40 cellular contexts compared by ENCODE assay signal in the genomic region with DNA sequence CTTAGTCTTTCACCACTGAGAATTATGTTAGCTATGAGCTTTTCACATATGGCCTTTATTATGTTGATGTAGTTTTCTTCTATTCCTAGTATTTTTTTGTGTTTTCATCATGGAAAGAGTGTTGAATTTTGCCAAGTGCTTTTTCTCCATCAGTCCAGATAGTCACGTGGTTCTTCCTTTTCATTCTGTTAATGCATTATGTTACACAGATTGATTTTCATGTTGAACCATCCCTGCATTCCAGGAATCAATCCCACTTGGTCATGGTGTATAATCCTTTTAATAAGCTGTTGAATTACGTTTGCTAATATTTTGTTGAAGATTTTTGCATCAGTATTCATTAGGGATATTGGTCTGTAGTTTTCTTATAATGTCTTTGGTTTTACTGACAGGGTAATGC. TPM values are rescaled to one million over a fixed set of nuclear protein-coding genes. Genes with fewer than 3 reads are reported as not detected.
"Had no signal": no experiment of that assay in that cellular context is flagged by ENCODE, and none has a peak within 500 bp of the region (broad histone marks: within the 10 kb centered on the region; RNA-seq: fewer than 3 reads in every experiment).

No MANE protein-coding gene starts in this region.

- DNase-seq: activated effector memory CD4-positive, alpha-beta T cell treated with anti-CD3 and anti-CD28 coated beads, Interleukin-2, amount 50 U/mL, for 16 hours; activated effector memory CD4-positive, alpha-beta T cell treated with Interleukin-2 at 50 U/mL for 16 hours; activated gamma-delta T cell; activated gamma-delta T cell treated with Interleukin-2 at 50 U/mL for 16 hours; activated naive CD4-positive, alpha-beta T cell; activated naive CD4-positive, alpha-beta T cell treated with anti-CD3 and anti-CD28 coated beads for 36 hours; activated naive CD4-positive, alpha-beta T cell treated with anti-CD3 and anti-CD28 coated beads, Interleukin-2, amount 10 ng/mL, durations not matched to agents 7 days and 5 days; activated naive CD4-positive, alpha-beta T cell treated with anti-CD3 and anti-CD28 coated beads, Interleukin-2, amount 50 U/mL, for 16 hours; activated naive CD4-positive, alpha-beta T cell treated with Interleukin-2 at 50 U/mL for 16 hours; activated naive CD8-positive, alpha-beta T cell treated with anti-CD3 and anti-CD28 coated beads for 36 hours; activated naive CD8-positive, alpha-beta T cell treated with anti-CD3 and anti-CD28 coated beads, Interleukin-2, amount 10 ng/mL, durations not matched to agents 7 days and 5 days; activated naive CD8-positive, alpha-beta T cell treated with anti-CD3 and anti-CD28 coated beads, Interleukin-2, amount 50 U/mL, for 24 hours; activated T-cell treated with anti-CD3 and anti-CD28 coated beads, Interleukin-2, amount 50 U/mL, for 24 hours; activated T-cell treated with anti-CD3 and anti-CD28 coated beads, Interleukin-2, amount 50 U/mL, for 4 hours; activated T-cell treated with anti-CD3 and anti-CD28 coated beads, Interleukin-2, amount 50 U/mL, for 48 hours; activated T-cell treated with anti-CD3 and anti-CD28 coated beads, Interleukin-2, amount 50 U/mL, for 72 hours; adrenal gland; amniotic stem cell; amygdala; anterior cingulate cortex; aorta; body of pancreas; brain microvascular endothelial cell; caudate nucleus; central memory CD4-positive, alpha-beta T cell; cerebellar nuclear complex had no signal

- H3K4me1 ChIP-seq: ascending aorta, breast epithelium had no signal

- FAIRE-seq: astrocyte, bronchial epithelial cell had no signal

- ATAC-seq: activated naive CD4-positive, alpha-beta T cell treated with anti-CD3 and anti-CD28 coated beads, Interleukin-2, amount 50 U/mL, for 72 hours; activated naive CD8-positive, alpha-beta T cell treated with anti-CD3 and anti-CD28 coated beads, Interleukin-2, amount 50 U/mL, for 24 hours; activated T-cell treated with anti-CD3 and anti-CD28 coated beads, Interleukin-2, amount 50 U/mL, for 4 hours; activated T-cell treated with anti-CD3 and anti-CD28 coated beads, Interleukin-2, amount 50 U/mL, for 72 hours; activated T-helper 17 cell treated with anti-CD3 and anti-CD28 coated beads, Interleukin-2, amount 50 U/mL, for 72 hours; body of pancreas had no signal

- H3K4me3 ChIP-seq: adrenal gland, ascending aorta, body of pancreas, breast epithelium, cardiac muscle cell had no signal

- H3K27me3 ChIP-seq: adrenal gland, ascending aorta, body of pancreas, brain microvascular endothelial cell, breast epithelium, cardiac muscle cell had no signal

- H3K27ac Mint-ChIP-seq: activated naive CD4-positive, alpha-beta T cell treated with anti-CD3 and anti-CD28 coated beads for 36 hours; activated naive CD4-positive, alpha-beta T cell treated with anti-CD3 and anti-CD28 coated beads, Interleukin-2, amount 10 ng/mL, durations not matched to agents 7 days and 5 days; activated naive CD4-positive, alpha-beta T cell treated with anti-CD3 and anti-CD28 coated beads, Interleukin-2, amount 50 U/mL, for 24 hours; activated naive CD4-positive, alpha-beta T cell treated with anti-CD3 and anti-CD28 coated beads, Interleukin-2, amount 50 U/mL, for 72 hours; activated naive CD8-positive, alpha-beta T cell; activated naive CD8-positive, alpha-beta T cell treated with anti-CD3 and anti-CD28 coated beads for 36 hours; activated naive CD8-positive, alpha-beta T cell treated with anti-CD3 and anti-CD28 coated beads, Interleukin-2, amount 10 ng/mL, durations not matched to agents 7 days and 5 days; activated naive CD8-positive, alpha-beta T cell treated with anti-CD3 and anti-CD28 coated beads, Interleukin-2, amount 50 U/mL, for 24 hours; activated T-cell treated with anti-CD3 and anti-CD28 coated beads, Interleukin-2, amount 50 U/mL, for 24 hours; activated T-cell treated with anti-CD3 and anti-CD28 coated beads, Interleukin-2, amount 50 U/mL, for 72 hours; activated T-helper 1 cell treated with anti-CD3 and anti-CD28 coated beads, Interleukin-12 subunit alpha, Interleukin-12 subunit beta, Interleukin-2, Interleukin-4 antibody, amounts not matched to agents 30 ng/mL and 10 ng/mL and 1 ng/mL, durations not matched to agents 14 hours and 24 hours and 36 hours; activated T-helper 17 cell treated with anti-CD3 and anti-CD28 coated beads, Interleukin-2, amount 50 U/mL, for 72 hours; activated T-helper 2 cell treated with anti-CD3 and anti-CD28 coated beads, Interferon-gamma antibody, Interleukin-2, Interleukin-4, amounts not matched to agents 10 μg/mL and 5 μg/mL and 100 μg/mL, durations not matched to agents 14 hours and 24 hours and 36 hours; brain had no signal

- H3K4me1 Mint-ChIP-seq: brain had no signal

- H3K36me3 Mint-ChIP-seq: activated naive CD4-positive, alpha-beta T cell treated with anti-CD3 and anti-CD28 coated beads, Interleukin-2, amount 10 ng/mL, durations not matched to agents 7 days and 5 days; activated naive CD8-positive, alpha-beta T cell treated with anti-CD3 and anti-CD28 coated beads for 36 hours; activated naive CD8-positive, alpha-beta T cell treated with anti-CD3 and anti-CD28 coated beads, Interleukin-2, amount 10 ng/mL, durations not matched to agents 7 days and 5 days; brain had no signal

- H3K27ac ChIP-seq: ascending aorta, body of pancreas, brain microvascular endothelial cell, breast epithelium, cardiac muscle cell had no signal

- H3K36me3 ChIP-seq: adrenal gland, ascending aorta, brain microvascular endothelial cell, breast epithelium, cardiac muscle cell had no signal

- H3K9me3 Mint-ChIP-seq: activated naive CD4-positive, alpha-beta T cell treated with anti-CD3 and anti-CD28 coated beads for 36 hours; activated T-helper 17 cell treated with anti-CD3 and anti-CD28 coated beads, Interleukin-2, amount 50 U/mL, for 72 hours; activated T-helper 2 cell treated with anti-CD3 and anti-CD28 coated beads, Interferon-gamma antibody, Interleukin-2, Interleukin-4, amounts not matched to agents 10 μg/mL and 5 μg/mL and 100 μg/mL, durations not matched to agents 14 hours and 24 hours and 36 hours; central memory CD8-positive, alpha-beta T cell had no signal

- H3K4me3 Mint-ChIP-seq: activated naive CD4-positive, alpha-beta T cell treated with anti-CD3 and anti-CD28 coated beads for 36 hours; activated naive CD4-positive, alpha-beta T cell treated with anti-CD3 and anti-CD28 coated beads, Interleukin-2, amount 10 ng/mL, durations not matched to agents 7 days and 5 days; activated naive CD4-positive, alpha-beta T cell treated with anti-CD3 and anti-CD28 coated beads, Interleukin-2, amount 50 U/mL, for 24 hours; activated naive CD8-positive, alpha-beta T cell; activated naive CD8-positive, alpha-beta T cell treated with anti-CD3 and anti-CD28 coated beads for 36 hours; activated naive CD8-positive, alpha-beta T cell treated with anti-CD3 and anti-CD28 coated beads, Interleukin-2, amount 10 ng/mL, durations not matched to agents 7 days and 5 days; activated naive CD8-positive, alpha-beta T cell treated with anti-CD3 and anti-CD28 coated beads, Interleukin-2, amount 50 U/mL, for 24 hours; activated T-cell treated with anti-CD3 and anti-CD28 coated beads, Interleukin-2, amount 50 U/mL, for 24 hours; activated T-cell treated with anti-CD3 and anti-CD28 coated beads, Interleukin-2, amount 50 U/mL, for 4 hours; activated T-cell treated with anti-CD3 and anti-CD28 coated beads, Interleukin-2, amount 50 U/mL, for 72 hours; activated T-helper 1 cell treated with anti-CD3 and anti-CD28 coated beads, Interleukin-12 subunit alpha, Interleukin-12 subunit beta, Interleukin-2, Interleukin-4 antibody, amounts not matched to agents 30 ng/mL and 10 ng/mL and 1 ng/mL, durations not matched to agents 14 hours and 24 hours and 36 hours; activated T-helper 17 cell treated with anti-CD3 and anti-CD28 coated beads, Interleukin-2, amount 50 U/mL, for 72 hours; brain; central memory CD8-positive, alpha-beta T cell had no signal

- H3K9me3 ChIP-seq: ascending aorta, body of pancreas, breast epithelium had no signal

RNA-seq across cellular contexts. Expression of gene FHAD1, which starts 17.7 kb away (rescaled TPM):
- total RNA-seq: activated T-helper 1 cell treated with anti-CD3 and anti-CD28 coated beads, Interleukin-12 subunit alpha, Interleukin-12 subunit beta, Interleukin-2, Interleukin-4 antibody, amounts not matched to agents 30 ng/mL and 10 ng/mL and 1 ng/mL, durations not matched to agents 14 hours and 24 hours and 36 hours; activated T-helper 17 cell treated with anti-CD3 and anti-CD28 coated beads, Interleukin-2, amount 50 U/mL, for 72 hours; activated T-helper 2 cell treated with anti-CD3 and anti-CD28 coated beads, Interferon-gamma antibody, Interleukin-2, Interleukin-4, amounts not matched to agents 10 μg/mL and 5 μg/mL and 100 μg/mL, durations not matched to agents 14 hours and 24 hours and 36 hours; ascending aorta; bronchial epithelial cell; chondrocyte had no signal
